10 cellular contexts compared by ENCODE assay signal in genomic region chr19:1097810-1098176, GRCh38. TPM values are rescaled to one million over a fixed set of nuclear protein-coding genes. Genes with fewer than 3 reads are reported as not detected.
DNase-seq lines count a peak whose midpoint lies in the region; ATAC-seq and TF ChIP-seq lines count a peak whose summit lies in the region.
"Had no signal": no experiment of that assay in that cellular context is flagged by ENCODE, and none has a peak within 500 bp of the region (broad histone marks: within the 10 kb centered on the region; RNA-seq: fewer than 3 reads in every experiment).

No MANE protein-coding gene starts in this region.

- intact Hi-C loops in CD4-positive, alpha-beta T cell (cut with DNase I, micrococcal nuclease) = loop anchor here in 1 of 2 experiments (5.0 kb wide), 1 partner anchor 75 kb away; the partner anchor contains the start of genes RNU6-2 and TMEM259
- intact Hi-C loops in IMR-90 (cut with micrococcal nuclease) (no loop called here), ovary (cut with DNase I) (loop anchor here in 2 of 4 donors (5.0 kb wide), 2 partner anchors 70 to 80 kb away; partner anchors contain the start of gene CNN2 (in 1 of the 2))

- dilution Hi-C loops in IMR-90 (cut with HindIII; ENCODE audit: low sequenced_read_pairs, unreplicated experiment) = no loop called here

- no peak for TF ChIP-seq CTCF in CD4-positive, alpha-beta T cell (IDR thresholded peaks at IDR 0.05)
- TF ChIP-seq CTCF in IMR-90 (conservative IDR thresholded peaks at IDR 0.05; ENCODE audit: low read depth, low read length) = no peak
- TF ChIP-seq CTCF in coronary artery (IDR thresholded peaks at IDR 0.05) = no peak
- no peak for TF ChIP-seq CTCF in ovary (IDR thresholded peaks at IDR 0.05)

- H3K9me1 ChIP-seq in IMR-90 (ENCODE audit: insufficient read depth, low read length) = peaks cover 13% of the 10 kb centered on the region

- no peak for ATAC-seq in CD4-positive, alpha-beta T cell (ENCODE audit: poor library complexity)
- ATAC-seq in IMR-90 (ENCODE audit: low read depth) = no peak
- ATAC-seq in GM21367 (IDR thresholded peaks at IDR 0.05; ENCODE audit: unreplicated experiment) = no peak

- H4K8ac ChIP-seq in IMR-90 (ENCODE audit: low read depth in 2 of 2, low read length in 2 of 2) = peak overlapping the region in 1 of 2 experiments; percentile 76; a peak in 2 of 4 replicates

- H3K4me3 ChIP-seq in IMR-90 (ENCODE audit: insufficient read depth, low read depth, low read length) (no peak overlapping the region), coronary artery (no peak overlapping the region), ovary (no peak overlapping the region)
- H3K4me3 ChIP-seq: uterus had no signal

- no peak overlapping the region for H3K23ac ChIP-seq in IMR-90 (ENCODE audit: low read depth, low read length)

- no peaks in the 10 kb centered on the region for H3K27me3 ChIP-seq in CD4-positive, alpha-beta T cell (ENCODE audit: control insufficient read depth, insufficient read depth, low read length)
- H3K27me3 ChIP-seq in IMR-90 (ENCODE audit: control insufficient read depth, insufficient read depth, low read length) (no peaks in the 10 kb centered on the region), ovary (no peaks in the 10 kb centered on the region)
- H3K27me3 ChIP-seq: uterus had no signal

- peak overlapping the region; percentile 24; the same call in 1 of the 2 replicates for H3K18ac ChIP-seq in IMR-90 (ENCODE audit: low read depth, low read length)

- POLR2A ChIA-PET in CD4-positive, alpha-beta T cell (lab: Charles Lee) = interaction anchor here (1.0 to 1.1 kb wide), 4 partner anchors 9 to 171 kb away, joined by 3 to 6 read pairs (median 4); partner anchors contain the start of gene CIRBP
- POLR2A ChIA-PET in IMR-90 (lab: Charles Lee; ENCODE audit: unreplicated experiment) = no interaction called here

- peak overlapping the region; percentile 94 for H2BK120ac ChIP-seq in IMR-90 (ENCODE audit: low read depth, low read length)

- peaks cover 32% of the 10 kb centered on the region for H4K20me1 ChIP-seq in IMR-90 (ENCODE audit: insufficient read depth, low read length)

- TF ChIP-seq EP300 in ovary (IDR thresholded peaks at IDR 0.05) = no peak

- peak overlapping the region; percentile 64 for H2AFZ ChIP-seq in IMR-90 (replicated peaks; ENCODE audit: low read length, poor library complexity)

- CTCF ChIA-PET in CD4-positive, alpha-beta T cell (lab: Charles Lee) = interaction anchor here (2.5 kb wide), 1 partner anchor 16 kb away, joined by 5 read pairs; no protein-coding TSS in a partner anchor
- CTCF ChIA-PET in IMR-90 (lab: Yijun Ruan, JAX) = no interaction called here

- H4K5ac ChIP-seq in IMR-90 (ENCODE audit: low read depth, low read length) = peak overlapping the region; percentile 41; the same call in 1 of the 2 replicates

- no TSS peak for BruUV-seq in IMR-90 (replicated peaks; lab: Mats Ljungman, UMichigan)

- H3K4ac ChIP-seq in IMR-90 (ENCODE audit: low read depth, low read length) = peak overlapping the region; percentile 91

- no CpG with 5 or more reads among the region's 7 CpGs for WGBS in IMR-90 (ENCODE audit: extremely low coverage in 2 of 2, insufficient read length in 1 of 2), 2 experiments
- WGBS in ovary, 3 donors = 68 to 80% (median 72%) methylated on average over 7 of the region's 7 CpGs

- peaks cover 3 to 27% of the 10 kb centered on the region in 2 experiments; a peak in 2 of 4 replicates for H3K79me1 ChIP-seq in IMR-90 (ENCODE audit: low read depth in 1 of 2, low read length in 2 of 2)

- no peak overlapping the region for H3K27ac ChIP-seq in CD4-positive, alpha-beta T cell (ENCODE audit: low read depth, low read length)
- H3K27ac ChIP-seq in IMR-90 (ENCODE audit: insufficient read depth, low read length) = peak overlapping the region; percentile 36; the same call in 1 of the 2 replicates
- peak overlapping the region; percentile 57 to 86 for H3K27ac ChIP-seq in coronary artery
- peak overlapping the region; percentile 24 to 45 for H3K27ac ChIP-seq in ovary

- peak overlapping the region; percentile 9; the same call in 1 of the 2 replicates for H3K14ac ChIP-seq in IMR-90 (replicated peaks; ENCODE audit: low read depth, low read length)

- H3K9me3 Mint-ChIP-seq in CD4-positive, alpha-beta T cell = no peaks in the 10 kb centered on the region
- H3K9me3 Mint-ChIP-seq: immature natural killer cell had no signal

- DNase-seq in CD4-positive, alpha-beta T cell = no peak
- no peak for DNase-seq in IMR-90
- DNase-seq in coronary artery (ENCODE audit: low spot score) = no peak
- no peak for DNase-seq in ovary
- no peak for DNase-seq in activated gamma-delta T cell treated with Interleukin-2 at 50 U/mL for 16 hours
- DNase-seq in activated T-cell treated with anti-CD3 and anti-CD28 coated beads, Interleukin-2, amount 50 U/mL, for 1 hour = no peak
- DNase-seq: immature natural killer cell, NCI-H1092, uterus had no signal

- H2BK15ac ChIP-seq in IMR-90 (ENCODE audit: low read depth, low read length) = peak overlapping the region; percentile 91; the same call in 1 of the 3 replicates

- H3K9me3 ChIP-seq in CD4-positive, alpha-beta T cell (ENCODE audit: control insufficient read depth, low read length) = no peaks in the 10 kb centered on the region
- H3K9me3 ChIP-seq in IMR-90 (ENCODE audit: control insufficient read depth, insufficient read depth, low read length) (peaks cover 3% of the 10 kb centered on the region), ovary (no peaks in the 10 kb centered on the region)
- H3K9me3 ChIP-seq: uterus had no signal

- H3K27me3 Mint-ChIP-seq in CD4-positive, alpha-beta T cell = no peaks in the 10 kb centered on the region

- in situ Hi-C loops in IMR-90 (cut with MboI; ENCODE audit: low sequenced_read_pairs) = no loop called here

- H2BK5ac ChIP-seq in IMR-90 (ENCODE audit: low read depth, low read length, poor library complexity, severe bottlenecking) = peak overlapping the region; percentile 73

- H3K4me1 ChIP-seq in IMR-90 (ENCODE audit: control insufficient read depth, insufficient read depth, low read length) (peaks cover 18% of the 10 kb centered on the region), ovary (ENCODE audit: insufficient read depth) (peaks cover 23% of the 10 kb centered on the region)

- H3K4me2 ChIP-seq in IMR-90 (ENCODE audit: low read depth, low read length) = no peak overlapping the region

- peak overlapping the region; percentile 98; the same call in 1 of the 2 replicates for H2AK5ac ChIP-seq in IMR-90 (ENCODE audit: low read depth, low read length)

- peak overlapping the region; percentile 85 for H2BK20ac ChIP-seq in IMR-90 (ENCODE audit: low read depth, low read length)

- H2AK9ac ChIP-seq in IMR-90 (replicated peaks; ENCODE audit: low read depth, low read length, poor library complexity) = peak overlapping the region; percentile 89

- H3K4me3 Mint-ChIP-seq in CD4-positive, alpha-beta T cell = peak overlapping the region; percentile 20
- H3K4me3 Mint-ChIP-seq: immature natural killer cell had no signal

- no peak for TF ChIP-seq RAD21 in IMR-90 (IDR thresholded peaks at IDR 0.05; ENCODE audit: low read length)

- peak overlapping the region; percentile 56 for H3K27ac Mint-ChIP-seq in CD4-positive, alpha-beta T cell
- H3K27ac Mint-ChIP-seq: immature natural killer cell had no signal

- peak overlapping the region; percentile 74; the same call in 1 of the 2 replicates for H4K91ac ChIP-seq in IMR-90 (ENCODE audit: insufficient read depth, low read depth, low read length)

- no peak overlapping the region for H3K56ac ChIP-seq in IMR-90 (ENCODE audit: extremely low read depth, insufficient read depth, low read length)

- peaks cover 56% of the 10 kb centered on the region for H3K4me1 Mint-ChIP-seq in CD4-positive, alpha-beta T cell (ENCODE audit: low read depth)

- no peak for TF ChIP-seq POLR2A in IMR-90 (IDR thresholded peaks at IDR 0.05; ENCODE audit: low read depth, low read length)
- TF ChIP-seq POLR2A in ovary (IDR thresholded peaks at IDR 0.05) = no peak

- peaks cover 6% of the 10 kb centered on the region; the same call in 1 of the 2 replicates for H3K36me3 ChIP-seq in IMR-90 (ENCODE audit: control insufficient read depth, insufficient read depth, low read length)
- no peaks in the 10 kb centered on the region for H3K36me3 ChIP-seq in ovary
- H3K36me3 ChIP-seq: uterus had no signal

- H3K36me3 Mint-ChIP-seq in CD4-positive, alpha-beta T cell (ENCODE audit: low read depth) = peaks cover 22% of the 10 kb centered on the region
- H3K36me3 Mint-ChIP-seq: immature natural killer cell had no signal

- H3K9ac ChIP-seq in IMR-90 (ENCODE audit: low read depth, low read length) = no peak overlapping the region

TF ChIP-seq in IMR-90, 13 proteins besides CTCF, POLR2A, EP300 and RAD21 (continues in another document):
- TF ChIP-seq MXI1 (IDR thresholded peaks at IDR 0.05; ENCODE audit: borderline replicate concordance, low read depth, low read length) (no peak), SMC3 (IDR thresholded peaks at IDR 0.05; ENCODE audit: low read depth, low read length) (no peak), CEBPB (IDR thresholded peaks at IDR 0.05; ENCODE audit: low read depth, low read length) (peak; percentile 62)

RNA-seq across cellular contexts. Expression of gene POLR2E, which starts 2.6 kb away (rescaled TPM):
- 10 to 100 TPM; 45.8 to 49.0 TPM for total RNA-seq in CD4-positive, alpha-beta T cell
- total RNA-seq in IMR-90 (2012; rRNA removed) = 195 and 294 TPM in 2 replicates
- polyA plus RNA-seq in IMR-90 (2012; rRNA removed) = 391 and 449 TPM in 2 replicates
- polyA plus RNA-seq in IMR-90 (2012; cell fraction: cytosol; rRNA removed) = 408 and 821 TPM in 2 replicates
- 242 and 436 TPM in 2 replicates for polyA plus RNA-seq in IMR-90 (2012; cell fraction: nucleus; rRNA removed; ENCODE audit: low replicate concordance)
- total RNA-seq in ovary = 100 to 1,000 TPM in 5 of 7 donors, 10 to 100 TPM in 2; 88.2 to 157 (median 140) TPM
- 100 to 1,000 TPM in 1 of 2 donors, 10 to 100 TPM in 1; 11.1 to 119 TPM for polyA plus RNA-seq in ovary

RNA-seq across cellular contexts. Expression of gene GPX4, which starts 6.0 kb away (rescaled TPM):
- 100 to 1,000 TPM; 174 to 175 TPM for total RNA-seq in CD4-positive, alpha-beta T cell
- 357 and 415 TPM in 2 replicates for total RNA-seq in IMR-90 (2012; rRNA removed)
- polyA plus RNA-seq in IMR-90 (2012; rRNA removed) = 1,083 and 1,136 TPM in 2 replicates
- polyA plus RNA-seq in IMR-90 (2012; cell fraction: cytosol; rRNA removed) = 2,056 and 2,058 TPM in 2 replicates
- 1,128 and 1,215 TPM in 2 replicates for polyA plus RNA-seq in IMR-90 (2012; cell fraction: nucleus; rRNA removed; ENCODE audit: low replicate concordance)
- total RNA-seq in ovary = 100 to 1,000 TPM; 189 to 309 (median 247) TPM
- 100 to 1,000 TPM; 239 to 450 TPM for polyA plus RNA-seq in ovary

RNA-seq across cellular contexts. Expression of gene ARHGAP45, which starts 30.8 kb away (rescaled TPM):
- total RNA-seq in CD4-positive, alpha-beta T cell = 100 to 1,000 TPM; 861 to 878 TPM
- total RNA-seq in IMR-90 (2012; rRNA removed) = 0.83 and 1.3 TPM in 2 replicates
- 1.4 and 1.7 TPM in 2 replicates for polyA plus RNA-seq in IMR-90 (2012; rRNA removed)
- polyA plus RNA-seq in IMR-90 (2012; cell fraction: cytosol; rRNA removed) = 2.0 and 2.2 TPM in 2 replicates
- 3.0 and 10.5 TPM in 2 replicates for polyA plus RNA-seq in IMR-90 (2012; cell fraction: nucleus; rRNA removed; ENCODE audit: low replicate concordance)
- 10 to 100 TPM in 2 of 7 donors, 1 to 10 TPM in 5; 2.7 to 10.6 (median 8.9) TPM for total RNA-seq in ovary
- 1 to 10 TPM; 1.0 to 5.1 TPM for polyA plus RNA-seq in ovary

RNA-seq across cellular contexts. Expression of gene ABCA7, which starts 57.9 kb away (rescaled TPM):
- total RNA-seq in CD4-positive, alpha-beta T cell = 100 to 1,000 TPM; 114 to 118 TPM
- total RNA-seq in IMR-90 (2012; rRNA removed) (0.36 and 0.56 TPM in 2 replicates), ovary (10 to 100 TPM in 1 of 7 donors, 1 to 10 TPM in 6; 1.5 to 10.5 (median 2.6) TPM)
- polyA plus RNA-seq in IMR-90 (2012; rRNA removed) (3.2 and 3.3 TPM in 2 replicates), ovary (1 to 10 TPM; 1.4 to 1.9 TPM)
- polyA plus RNA-seq in IMR-90 (2012; cell fraction: cytosol; rRNA removed) = 3.0 and 3.3 TPM in 2 replicates
- 21.0 and 42.9 TPM in 2 replicates for polyA plus RNA-seq in IMR-90 (2012; cell fraction: nucleus; rRNA removed; ENCODE audit: low replicate concordance)

Comparison
In these comparisons a context has a peak if more than half of its experiments do, and no peak if none do; other contexts are left out.
1. RNA of gene ARHGAP45, which starts 30.8 kb away (total RNA-seq): 861 to 878 TPM in CD4-positive, alpha-beta T cell; 2.7 to 10.6 TPM in ovary and 0.83 to 1.3 TPM in IMR-90; every median in the first group is over 10 times any median in the second.